8 cellular contexts compared by ENCODE assay signal in genomic region chr11:94128171-94128745, GRCh38. TPM values are rescaled to one million over a fixed set of nuclear protein-coding genes. Genes with fewer than 3 reads are reported as not detected.
A peak's percentile ranks its signal among the peaks of the same experiment; 100 is the strongest.
DNase-seq lines count a peak whose midpoint lies in the region; ATAC-seq and TF ChIP-seq lines count a peak whose summit lies in the region.

No MANE protein-coding gene starts in this region.

- H3K9me3 ChIP-seq in heart right ventricle: no peaks in the 10 kb centered on the region

- DNase-seq in DMS 273 (lab: John Stamatoyannopoulos, UW; ENCODE audit: unreplicated experiment) (peak; percentile 67), DMS 273 treated with DMSO at 0.1 percent for 48 hours (lab: John Stamatoyannopoulos, UW) (no peak), heart right ventricle (peak in 1 of 2 donors; percentile 28), progenitor cell of endocrine pancreas (ENCODE audit: low spot score, unreplicated experiment) (no peak), mesenteric fat pad (ENCODE audit: low spot score) (no peak)
- DNase-seq in activated CD4-positive, CD25-positive, alpha-beta regulatory T cell treated with anti-CD3 and anti-CD28 coated beads, Interleukin-2, amount 50 U/mL, for 72 hours: peak; percentile 45

- peak overlapping the region in 2 of 4 donors; percentile 97 for H3K4me3 Mint-ChIP-seq in IgD-negative memory B cell
- no peak overlapping the region for H3K4me3 Mint-ChIP-seq in progenitor cell of endocrine pancreas (ENCODE audit: low read depth)

- WGBS in heart right ventricle, 2 donors: 0% methylated on average over 24 of the region's 24 CpGs

- no peaks in the 10 kb centered on the region for H3K27me3 Mint-ChIP-seq in IgD-negative memory B cell
- H3K27me3 Mint-ChIP-seq in progenitor cell of endocrine pancreas: no peaks in the 10 kb centered on the region

- TF ChIP-seq CTCF in heart right ventricle (IDR thresholded peaks at IDR 0.05): peak in 1 of 9 donors; percentile 2
- no peak for TF ChIP-seq CTCF in progenitor cell of endocrine pancreas (IDR thresholded peaks at IDR 0.05; ENCODE audit: unreplicated experiment)

- H3K9me3 Mint-ChIP-seq in IgD-negative memory B cell (no peaks in the 10 kb centered on the region), progenitor cell of endocrine pancreas (ENCODE audit: low read depth) (no peaks in the 10 kb centered on the region)

- peaks cover 2% of the 10 kb centered on the region for H3K36me3 Mint-ChIP-seq in IgD-negative memory B cell
- H3K36me3 Mint-ChIP-seq in progenitor cell of endocrine pancreas (ENCODE audit: insufficient read depth): no peaks in the 10 kb centered on the region

- H3K27ac Mint-ChIP-seq in IgD-negative memory B cell (peak overlapping the region; percentile 69 to 97 (median 94)), progenitor cell of endocrine pancreas (peak overlapping the region; percentile 100)

- H3K4me3 ChIP-seq in heart right ventricle: peak overlapping the region; percentile 57 to 90 (median 84)

- H3K27me3 ChIP-seq in heart right ventricle: no peaks in the 10 kb centered on the region

- H3K36me3 ChIP-seq in heart right ventricle: no peaks in the 10 kb centered on the region

- intact Hi-C loops in heart right ventricle (cut with DNase I): loop anchor here in 2 of 10 donors (2.0 kb wide), 2 partner anchors 21 to 25 kb away; no protein-coding TSS in a partner anchor

- peak overlapping the region; percentile 84 to 98 (median 94) for H3K27ac ChIP-seq in heart right ventricle

- H3K4me1 ChIP-seq in heart right ventricle: peaks cover 6 to 49% (median 46%) of the 10 kb centered on the region in 9 donors

- ATAC-seq in GM21528 (IDR thresholded peaks at IDR 0.05; ENCODE audit: low FRiP score, unreplicated experiment) (peak; percentile 22), heart right ventricle (peak; percentile 9 to 68 (median 50))

- peaks cover 4 to 14% (median 14%) of the 10 kb centered on the region in 3 donors for H3K4me1 Mint-ChIP-seq in IgD-negative memory B cell
- peaks cover 13% of the 10 kb centered on the region for H3K4me1 Mint-ChIP-seq in progenitor cell of endocrine pancreas (ENCODE audit: low read depth)

RNA-seq across cellular contexts. Expression of gene PANX1, which starts 0.4 kb away (rescaled TPM):
- polyA plus RNA-seq in IgD-negative memory B cell (10.0 TPM), heart right ventricle (1 to 10 TPM; 4.4 to 5.9 TPM)
- total RNA-seq in heart right ventricle (10 to 100 TPM; 16.1 to 42.4 (median 22.0) TPM), progenitor cell of endocrine pancreas (31.9 and 32.3 TPM in 2 replicates), mesenteric fat pad (30.5 TPM)

Comparison
In these comparisons a context has a peak if more than half of its experiments do, and no peak if none do; other contexts are left out.
1. DNase-seq: peak in DMS 273 (single experiment) and activated CD4-positive, CD25-positive, alpha-beta regulatory T cell treated with anti-CD3 and anti-CD28 coated beads, Interleukin-2, amount 50 U/mL, for 72 hours (single experiment); none in DMS 273 treated with DMSO at 0.1 percent for 48 hours (single experiment), progenitor cell of endocrine pancreas (single experiment) and mesenteric fat pad (single experiment).